Comparison of ENCODE assay signal across 8 cellular contexts in the genomic region with DNA sequence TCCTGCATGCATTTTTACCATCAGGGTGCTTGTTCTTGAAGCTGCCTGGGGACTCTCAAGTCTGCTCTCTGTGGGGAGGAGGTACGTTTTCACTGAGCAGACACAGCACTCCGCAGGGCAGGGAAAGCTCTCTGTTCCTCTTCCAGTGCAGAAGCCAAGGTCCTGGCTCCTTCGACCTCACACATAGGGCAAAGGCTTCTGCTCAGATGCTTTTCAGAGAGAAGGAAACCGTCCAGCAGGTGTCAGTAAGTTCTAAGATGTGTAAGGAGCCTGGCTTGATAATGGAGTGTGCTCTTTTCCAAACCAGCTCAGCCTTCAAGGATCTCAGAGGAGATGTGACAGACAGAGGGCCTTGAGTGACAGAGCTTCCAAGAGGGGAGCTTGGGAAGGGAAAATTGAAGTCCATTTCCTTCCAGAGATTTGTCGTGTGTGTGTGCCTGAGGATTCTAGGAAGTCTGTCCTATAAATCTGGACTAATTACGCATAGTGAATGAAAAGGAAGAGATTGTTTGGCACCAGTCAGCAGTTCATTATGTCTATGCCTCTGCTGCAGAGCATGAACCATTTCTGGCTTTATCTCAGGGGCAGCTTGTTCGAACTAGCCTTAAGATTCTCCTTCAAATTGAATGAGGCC.
DNase-seq lines count a peak whose midpoint lies in the region; TF ChIP-seq lines count a peak whose summit lies in the region.

No MANE protein-coding gene starts in this region.

- peaks cover 3% of the 10 kb centered on the region; the same call in 1 of the 2 replicates for H3K27me3 ChIP-seq in HAP-1 (ENCODE audit: low read depth)

- TF ChIP-seq CTCF in retinal pigment epithelial cell (conservative IDR thresholded peaks at IDR 0.05; ENCODE audit: low read depth, low read length), result peak; percentile 78

- in situ Hi-C loops in HAP-1 (cut with MboI; ENCODE audit: low sequenced_read_pairs), result loop anchor here (5.0 kb wide), 1 partner anchor 713 kb away; no protein-coding TSS in a partner anchor

- H3K36me3 ChIP-seq in HAP-1 (replicated peaks), result no peaks in the 10 kb centered on the region

- H3K4me1 ChIP-seq in HAP-1, result no peaks in the 10 kb centered on the region

- DNase-seq in ELF-1 (ENCODE audit: low read depth, low spot score), result peak; percentile 76
- DNase-seq in HAP-1 (ENCODE audit: low spot score in 2 of 2), result peak; percentile 41 to 66
- DNase-seq in NCI-H1694 (lab: John Stamatoyannopoulos, UW), result peak; percentile 59
- DNase-seq in T1000 (lab: John Stamatoyannopoulos, UW), result peak; percentile 6
- peak; percentile 73 for DNase-seq in glomerular visceral epithelial cell (ENCODE audit: extremely low spot score)
- peak; percentile 52 for DNase-seq in retinal pigment epithelial cell (ENCODE audit: low read depth)
- no peak for DNase-seq in effector CD8-positive, alpha-beta T cell (lab: John Stamatoyannopoulos, UW)
- DNase-seq in mesenteric fat pad (ENCODE audit: low spot score), result no peak

- no peaks in the 10 kb centered on the region for H3K9me3 ChIP-seq in HAP-1

- H3K4me3 ChIP-seq in HAP-1 (no peak overlapping the region), retinal pigment epithelial cell (ENCODE audit: low read length) (no peak overlapping the region)

Comparison
In these comparisons a context has a peak if more than half of its experiments do, and no peak if none do; other contexts are left out.
1. DNase-seq: peak in ELF-1 (single experiment), HAP-1 (2 of 2), NCI-H1694 (single experiment), T1000 (single experiment), glomerular visceral epithelial cell (single experiment) and retinal pigment epithelial cell (single experiment); none in effector CD8-positive, alpha-beta T cell (single experiment) and mesenteric fat pad (single experiment).